Comparison of ENCODE assay signal across 17 cellular contexts in genomic region chr7:70271617-70272081, GRCh38.
A peak's percentile ranks its signal among the peaks of the same experiment; 100 is the strongest.
DNase-seq lines count a peak whose midpoint lies in the region; ATAC-seq and TF ChIP-seq lines count a peak whose summit lies in the region.
"Had no signal": no experiment of that assay in that cellular context is flagged by ENCODE, and none has a peak within 500 bp of the region (broad histone marks: within the 10 kb centered on the region; RNA-seq: fewer than 3 reads in every experiment).

No MANE protein-coding gene starts in this region.

- 66% methylated on average over 8 of the region's 8 CpGs for WGBS in suprapubic skin

- no peak overlapping the region for H3K27ac Mint-ChIP-seq in stimulated activated naive CD8-positive, alpha-beta T cell treated with anti-CD3 and anti-CD28 coated beads, Interleukin-15, amount 100 ng/mL, for 72 hours
- H3K27ac Mint-ChIP-seq: B cell had no signal

- H3K9me3 Mint-ChIP-seq in stimulated activated naive CD8-positive, alpha-beta T cell treated with anti-CD3 and anti-CD28 coated beads, Interleukin-15, amount 100 ng/mL, for 72 hours: peaks cover 0 to 2% of the 10 kb centered on the region in 2 donors

- no peak overlapping the region for H3K4me3 Mint-ChIP-seq in stimulated activated naive CD8-positive, alpha-beta T cell treated with anti-CD3 and anti-CD28 coated beads, Interleukin-15, amount 100 ng/mL, for 72 hours
- H3K4me3 Mint-ChIP-seq: B cell had no signal

- no peaks in the 10 kb centered on the region for H3K27me3 Mint-ChIP-seq in stimulated activated naive CD8-positive, alpha-beta T cell treated with anti-CD3 and anti-CD28 coated beads, Interleukin-15, amount 100 ng/mL, for 72 hours
- H3K27me3 Mint-ChIP-seq: B cell had no signal

- no peaks in the 10 kb centered on the region for H3K36me3 ChIP-seq in MG63
- H3K36me3 ChIP-seq in suprapubic skin: no peaks in the 10 kb centered on the region
- H3K36me3 ChIP-seq: heart right ventricle had no signal

- no peaks in the 10 kb centered on the region for H3K4me1 ChIP-seq in suprapubic skin
- H3K4me1 ChIP-seq: heart right ventricle had no signal

- TF ChIP-seq EP300 in suprapubic skin (IDR thresholded peaks at IDR 0.05): no peak

- H3K27me3 ChIP-seq in MG63: no peaks in the 10 kb centered on the region
- no peaks in the 10 kb centered on the region for H3K27me3 ChIP-seq in suprapubic skin
- H3K27me3 ChIP-seq: heart right ventricle had no signal

- H3K27ac ChIP-seq in suprapubic skin: no peak overlapping the region
- H3K27ac ChIP-seq: heart right ventricle had no signal

- H3K4me3 ChIP-seq in MG63 (no peak overlapping the region), suprapubic skin (no peak overlapping the region)
- H3K4me3 ChIP-seq: heart right ventricle had no signal

- TF ChIP-seq POLR2A in suprapubic skin (IDR thresholded peaks at IDR 0.05): no peak

- no peak for ATAC-seq in stimulated activated naive CD8-positive, alpha-beta T cell treated with anti-CD3 and anti-CD28 coated beads, Interleukin-15, amount 100 ng/mL, for 72 hours
- ATAC-seq: heart right ventricle, left cardiac atrium, Right ventricle myocardium inferior had no signal

- no peak for TF ChIP-seq CTCF in suprapubic skin (IDR thresholded peaks at IDR 0.05)

- no peaks in the 10 kb centered on the region for H3K4me1 Mint-ChIP-seq in stimulated activated naive CD8-positive, alpha-beta T cell treated with anti-CD3 and anti-CD28 coated beads, Interleukin-15, amount 100 ng/mL, for 72 hours

- H3K9me3 ChIP-seq in MG63 (no peaks in the 10 kb centered on the region), suprapubic skin (no peaks in the 10 kb centered on the region)
- H3K9me3 ChIP-seq: heart right ventricle had no signal

- peak; percentile 66 for DNase-seq in D341Med (ENCODE audit: low spot score)
- peak; percentile 44 for DNase-seq in MG63
- DNase-seq in SK-N-DZ (ENCODE audit: low spot score): peak; percentile 52
- DNase-seq in left kidney (ENCODE audit: low read depth, low spot score): peak; percentile 83
- no peak for DNase-seq in SKM-1 treated with dmso at 0.1 percent for 144 hours (lab: John Stamatoyannopoulos, UW; ENCODE audit: unreplicated experiment)
- no peak for DNase-seq in stimulated activated naive CD8-positive, alpha-beta T cell treated with anti-CD3 and anti-CD28 coated beads, Interleukin-15, amount 100 ng/mL, for 72 hours
- DNase-seq in amniotic stem cell (lab: John Stamatoyannopoulos, UW): no peak
- DNase-seq in suprapubic skin (ENCODE audit: low spot score in 2 of 2): no peak
- DNase-seq: activated T-cell treated with anti-CD3 and anti-CD28 coated beads, Interleukin-2, amount 50 U/mL, for 48 hours; heart right ventricle; left cardiac atrium; NCI-H1092 treated with DMSO at 0.1 percent for 48 hours; NCI-H526; stimulated activated CD4-positive, alpha-beta T cell treated with anti-CD3 and anti-CD28 coated beads, Interleukin-12 subunit alpha, Interleukin-12 subunit beta, amount 100 ng/mL, for 4 hours; T1000 had no signal

Comparison
In these comparisons a context has a peak if more than half of its experiments do, and no peak if none do; other contexts are left out.
1. DNase-seq: peak in D341Med (single experiment), MG63 (single experiment), SK-N-DZ (single experiment) and left kidney (single experiment); none in SKM-1 treated with dmso at 0.1 percent for 144 hours (single experiment), stimulated activated naive CD8-positive, alpha-beta T cell treated with anti-CD3 and anti-CD28 coated beads, Interleukin-15, amount 100 ng/mL, for 72 hours (0 of 2), amniotic stem cell (single experiment) and suprapubic skin (0 of 2).